24 cellular contexts compared by ENCODE assay signal in genomic region chr13:33176526-33176925, GRCh38.
A peak's percentile ranks its signal among the peaks of the same experiment; 100 is the strongest.
DNase-seq lines count a peak whose midpoint lies in the region; ATAC-seq and TF ChIP-seq lines count a peak whose summit lies in the region.
"Had no signal": no experiment of that assay in that cellular context is flagged by ENCODE, and none has a peak within 500 bp of the region (broad histone marks: within the 10 kb centered on the region; RNA-seq: fewer than 3 reads in every experiment).

No MANE protein-coding gene starts in this region.

- peaks cover 91% of the 10 kb centered on the region for H3K4me1 Mint-ChIP-seq in osteocyte (ENCODE audit: unreplicated experiment)

- DNase-seq in SK-N-MC (ENCODE audit: low read depth, low spot score) (no peak), fibroblast of gingiva (ENCODE audit: low read depth) (peak; percentile 79), osteocyte (ENCODE audit: extremely low spot score, unreplicated experiment) (no peak), NCI-H2196 treated with DMSO at 0.1 percent for 48 hours (lab: John Stamatoyannopoulos, UW; ENCODE audit: unreplicated experiment) (no peak)
- DNase-seq: ACHN, BE2C, Calu3, DMS79 treated with DMSO at 0.1 percent for 48 hours, GF-D8, KBM-7, MM.1S, NCI-H1694, NCI-H2029 treated with DMSO at 0.1 percent for 48 hours, NCI-H226, NCI-H510A, NCI-H69, Right ventricle myocardium superior, RPMI8226, T-helper 1 cell had no signal

- H3K4me3 ChIP-seq in SK-N-MC: no peak overlapping the region; the same call in 1 of the 2 replicates
- H3K4me3 ChIP-seq: SJSA1 had no signal

- H3K27me3 Mint-ChIP-seq in osteocyte (ENCODE audit: unreplicated experiment): no peaks in the 10 kb centered on the region

- H3K4me3 Mint-ChIP-seq in osteocyte (ENCODE audit: unreplicated experiment): no peak overlapping the region

- H3K9me3 ChIP-seq in SK-N-MC (ENCODE audit: low read depth, low read length): no peaks in the 10 kb centered on the region
- H3K9me3 ChIP-seq: BE2C, SJSA1 had no signal

- no peaks in the 10 kb centered on the region for H3K36me3 ChIP-seq in SK-N-MC (ENCODE audit: insufficient read depth, low read length)
- H3K36me3 ChIP-seq: BE2C had no signal

- ATAC-seq in HG03457 (IDR thresholded peaks at IDR 0.05; ENCODE audit: unreplicated experiment) (no peak), HG03135 (IDR thresholded peaks at IDR 0.05; ENCODE audit: unreplicated experiment) (no peak), HG02852 (IDR thresholded peaks at IDR 0.05; ENCODE audit: unreplicated experiment) (no peak)
- ATAC-seq: HCT116 had no signal

- H3K9me3 Mint-ChIP-seq in osteocyte (ENCODE audit: unreplicated experiment): no peaks in the 10 kb centered on the region

- no peak for TF ChIP-seq CTCF in osteocyte (IDR thresholded peaks at IDR 0.05)

- H3K27ac ChIP-seq in SK-N-MC: peak overlapping the region; percentile 97
- H3K27ac ChIP-seq: SJSA1 had no signal

- peak overlapping the region; percentile 63 for H3K9ac ChIP-seq in SK-N-MC (ENCODE audit: insufficient read length)

- peak overlapping the region; percentile 98 for H3K27ac Mint-ChIP-seq in osteocyte (ENCODE audit: unreplicated experiment)

- H3K36me3 Mint-ChIP-seq in osteocyte (ENCODE audit: unreplicated experiment): peaks cover 20% of the 10 kb centered on the region
